ENCODE assay signal across 14 cellular contexts in genomic region chr3:195101927-195102608, GRCh38.
DNase-seq lines count a peak whose midpoint lies in the region; ATAC-seq and TF ChIP-seq lines count a peak whose summit lies in the region.
"Had no signal": no experiment of that assay in that cellular context is flagged by ENCODE, and none has a peak within 500 bp of the region (broad histone marks: within the 10 kb centered on the region; RNA-seq: fewer than 3 reads in every experiment).

No MANE protein-coding gene starts in this region.

- H3K4me3 Mint-ChIP-seq in activated T-helper 1 cell treated with anti-CD3 and anti-CD28 coated beads, Interleukin-12 subunit alpha, Interleukin-12 subunit beta, Interleukin-2, Interleukin-4 antibody, amounts not matched to agents 30 ng/mL and 10 ng/mL and 1 ng/mL, durations not matched to agents 14 hours and 24 hours and 36 hours, result no peak overlapping the region
- H3K4me3 Mint-ChIP-seq: activated T-cell treated with anti-CD3 and anti-CD28 coated beads, Interleukin-2, amount 50 U/mL, for 72 hours; T-cell had no signal

- H3K36me3 ChIP-seq in left ventricle myocardium inferior (no peaks in the 10 kb centered on the region), mesenchymal stem cell (ENCODE audit: control insufficient read depth in 1 of 2, insufficient read depth in 2 of 2, low read depth in 1 of 2, low read length in 2 of 2) (peaks cover 0 to 2% of the 10 kb centered on the region in 2 experiments), uterus (no peaks in the 10 kb centered on the region)
- H3K36me3 ChIP-seq: lower lobe of right lung had no signal

- DNase-seq in left ventricle myocardium inferior (no peak), left cardiac atrium (no peak), mesenchymal stem cell (no peak), uterus (no peak), NCI-H2171 (lab: John Stamatoyannopoulos, UW) (no peak), foreskin fibroblast (no peak)
- no peak for DNase-seq in activated T-helper 1 cell treated with anti-CD3 and anti-CD28 coated beads, Interleukin-12 subunit alpha, Interleukin-12 subunit beta, Interleukin-2, Interleukin-4 antibody, amounts not matched to agents 30 ng/mL and 10 ng/mL and 1 ng/mL, durations not matched to agents 14 hours and 24 hours and 36 hours (ENCODE audit: low spot score)
- DNase-seq in stimulated activated CD4-positive, alpha-beta T cell treated with anti-CD3 and anti-CD28 coated beads, Interleukin-1b, Interleukin-23, amount 100 ng/mL, for 48 hours, result no peak
- DNase-seq: activated T-cell treated with anti-CD3 and anti-CD28 coated beads, Interleukin-2, amount 50 U/mL, for 72 hours; DND-41; lower lobe of right lung; NCI-H2171 treated with DMSO at 0.1 percent for 48 hours; occipital lobe; T-cell had no signal

- H3K18ac ChIP-seq in mesenchymal stem cell (ENCODE audit: low read depth in 1 of 2, low read length in 2 of 2), result peak overlapping the region in 1 of 2 experiments; percentile 78

- H3K27ac Mint-ChIP-seq in activated T-helper 1 cell treated with anti-CD3 and anti-CD28 coated beads, Interleukin-12 subunit alpha, Interleukin-12 subunit beta, Interleukin-2, Interleukin-4 antibody, amounts not matched to agents 30 ng/mL and 10 ng/mL and 1 ng/mL, durations not matched to agents 14 hours and 24 hours and 36 hours, result peak overlapping the region; percentile 2
- H3K27ac Mint-ChIP-seq: activated T-cell treated with anti-CD3 and anti-CD28 coated beads, Interleukin-2, amount 50 U/mL, for 72 hours; T-cell had no signal

- no peak for TF ChIP-seq POLR2A in uterus (IDR thresholded peaks at IDR 0.05)

- H3K4me2 ChIP-seq in mesenchymal stem cell (ENCODE audit: low read length, poor library complexity, severe bottlenecking), result no peak overlapping the region

- H3K23ac ChIP-seq in mesenchymal stem cell (ENCODE audit: low read length in 2 of 2), result no peak overlapping the region

- H4K91ac ChIP-seq in mesenchymal stem cell (ENCODE audit: low read length), result no peak overlapping the region

- H3K36me3 Mint-ChIP-seq in activated T-helper 1 cell treated with anti-CD3 and anti-CD28 coated beads, Interleukin-12 subunit alpha, Interleukin-12 subunit beta, Interleukin-2, Interleukin-4 antibody, amounts not matched to agents 30 ng/mL and 10 ng/mL and 1 ng/mL, durations not matched to agents 14 hours and 24 hours and 36 hours (ENCODE audit: low read depth), result no peaks in the 10 kb centered on the region
- H3K36me3 Mint-ChIP-seq: T-cell had no signal

- intact Hi-C loops in left ventricle myocardium inferior (cut with micrococcal nuclease), result no loop called here
- intact Hi-C loops in left cardiac atrium (cut with DNase I), result loop anchor here (10.0 kb wide), 1 partner anchor 97 kb away; no protein-coding TSS in a partner anchor
- intact Hi-C loops in activated T-helper 1 cell treated with anti-CD3 and anti-CD28 coated beads, Interleukin-12 subunit alpha, Interleukin-12 subunit beta, Interleukin-2, Interleukin-4 antibody, amounts not matched to agents 30 ng/mL and 10 ng/mL and 1 ng/mL, durations not matched to agents 14 hours and 24 hours and 36 hours (cut with micrococcal nuclease), result no loop called here
- intact Hi-C loops in uterus (cut with DNase I; ENCODE audit: low total_unique reads), result no loop called here

- peak overlapping the region in 1 of 2 experiments; percentile 68 for H3K14ac ChIP-seq in mesenchymal stem cell (ENCODE audit: low read length in 2 of 2)

- H4K8ac ChIP-seq in mesenchymal stem cell (ENCODE audit: low read length), result peak overlapping the region; percentile 81

- no peaks in the 10 kb centered on the region for H3K27me3 Mint-ChIP-seq in activated T-helper 1 cell treated with anti-CD3 and anti-CD28 coated beads, Interleukin-12 subunit alpha, Interleukin-12 subunit beta, Interleukin-2, Interleukin-4 antibody, amounts not matched to agents 30 ng/mL and 10 ng/mL and 1 ng/mL, durations not matched to agents 14 hours and 24 hours and 36 hours (ENCODE audit: insufficient read depth)
- H3K27me3 Mint-ChIP-seq: T-cell had no signal

- H3K79me1 ChIP-seq in mesenchymal stem cell (replicated peaks; ENCODE audit: low read length, poor library complexity, severe bottlenecking), result peaks cover 3% of the 10 kb centered on the region

- peak overlapping the region; percentile 86 for H2AK5ac ChIP-seq in mesenchymal stem cell (ENCODE audit: low read length, severe bottlenecking)

- H3K27me3 ChIP-seq in left ventricle myocardium inferior (ENCODE audit: low read depth) (no peaks in the 10 kb centered on the region), mesenchymal stem cell (ENCODE audit: control insufficient read depth in 1 of 2, insufficient read depth in 1 of 2, low read length in 2 of 2) (no peaks in the 10 kb centered on the region), uterus (no peaks in the 10 kb centered on the region)

- no peak overlapping the region for H2BK15ac ChIP-seq in mesenchymal stem cell (ENCODE audit: low read depth, poor library complexity, severe bottlenecking)

- no peak overlapping the region for H2AFZ ChIP-seq in mesenchymal stem cell (ENCODE audit: low read depth, low read length)

- H3K27ac ChIP-seq in left ventricle myocardium inferior (replicated peaks) (peak overlapping the region; percentile 71), mesenchymal stem cell (ENCODE audit: low read length, poor library complexity, severe bottlenecking) (peak overlapping the region; percentile 28), uterus (peak overlapping the region; percentile 79 to 86)
- H3K27ac ChIP-seq: lower lobe of right lung had no signal

- H2BK12ac ChIP-seq in mesenchymal stem cell (ENCODE audit: low read length in 2 of 2), result peak overlapping the region; percentile 7 to 99

- H3K4me3 ChIP-seq in left ventricle myocardium inferior (no peak overlapping the region), mesenchymal stem cell (ENCODE audit: insufficient read depth in 1 of 2, low read depth in 1 of 2, low read length in 2 of 2) (no peak overlapping the region), uterus (no peak overlapping the region), foreskin fibroblast (ENCODE audit: low read depth in 1 of 2, low read length in 2 of 2) (no peak overlapping the region)
- H3K4me3 ChIP-seq: lower lobe of right lung had no signal

- no peaks in the 10 kb centered on the region for H3K9me3 ChIP-seq in left ventricle myocardium inferior (replicated peaks)
- no peaks in the 10 kb centered on the region for H3K9me3 ChIP-seq in mesenchymal stem cell (ENCODE audit: control insufficient read depth, low read length)
- H3K9me3 ChIP-seq in uterus, result no peaks in the 10 kb centered on the region
- H3K9me3 ChIP-seq: lower lobe of right lung had no signal

- no peak overlapping the region for H2BK5ac ChIP-seq in mesenchymal stem cell (ENCODE audit: low read depth, low read length, poor library complexity, severe bottlenecking)

- H3K4me1 Mint-ChIP-seq in activated T-helper 1 cell treated with anti-CD3 and anti-CD28 coated beads, Interleukin-12 subunit alpha, Interleukin-12 subunit beta, Interleukin-2, Interleukin-4 antibody, amounts not matched to agents 30 ng/mL and 10 ng/mL and 1 ng/mL, durations not matched to agents 14 hours and 24 hours and 36 hours (ENCODE audit: low read depth), result peaks cover 15% of the 10 kb centered on the region

- TF ChIP-seq CTCF in left ventricle myocardium inferior (IDR thresholded peaks at IDR 0.05; ENCODE audit: borderline replicate concordance), result no peak
- TF ChIP-seq CTCF in uterus (IDR thresholded peaks at IDR 0.05), result no peak
- TF ChIP-seq CTCF in foreskin fibroblast (IDR thresholded peaks at IDR 0.05; ENCODE audit: low read depth, low read length), result no peak

- H3K4me1 ChIP-seq in left ventricle myocardium inferior (peaks cover 54% of the 10 kb centered on the region), mesenchymal stem cell (ENCODE audit: control insufficient read depth, insufficient read depth, low read depth, low read length) (peaks cover 14% of the 10 kb centered on the region), uterus (peaks cover 0 to 9% of the 10 kb centered on the region in 2 donors)

- peak overlapping the region; percentile 82 for H2BK120ac ChIP-seq in mesenchymal stem cell (ENCODE audit: low read depth, low read length)

- WGBS in mesenchymal stem cell, result 96% methylated on average over 12 of the region's 13 CpGs

- ATAC-seq in left cardiac atrium, result no peak
- ATAC-seq: activated T-cell treated with anti-CD3 and anti-CD28 coated beads, Interleukin-2, amount 50 U/mL, for 72 hours; T-cell had no signal

- no peaks in the 10 kb centered on the region for H3K9me3 Mint-ChIP-seq in activated T-helper 1 cell treated with anti-CD3 and anti-CD28 coated beads, Interleukin-12 subunit alpha, Interleukin-12 subunit beta, Interleukin-2, Interleukin-4 antibody, amounts not matched to agents 30 ng/mL and 10 ng/mL and 1 ng/mL, durations not matched to agents 14 hours and 24 hours and 36 hours
- H3K9me3 Mint-ChIP-seq: activated T-cell treated with anti-CD3 and anti-CD28 coated beads, Interleukin-2, amount 50 U/mL, for 72 hours; T-cell had no signal

- H3K4ac ChIP-seq in mesenchymal stem cell (ENCODE audit: low read depth in 1 of 2, low read length in 2 of 2), result peak overlapping the region in 1 of 2 experiments; percentile 87

- H3K9ac ChIP-seq in mesenchymal stem cell (ENCODE audit: low read length), result peak overlapping the region; percentile 66

Comparison
In these comparisons a context has a peak if more than half of its experiments do, and no peak if none do; other contexts are left out.
1. intact Hi-C loops: an anchor here in left cardiac atrium (10.0 kb wide); none called in left ventricle myocardium inferior, activated T-helper 1 cell treated with anti-CD3 and anti-CD28 coated beads, Interleukin-12 subunit alpha, Interleukin-12 subunit beta, Interleukin-2, Interleukin-4 antibody, amounts not matched to agents 30 ng/mL and 10 ng/mL and 1 ng/mL, durations not matched to agents 14 hours and 24 hours and 36 hours and uterus.
2. H3K27ac ChIP-seq: peak in every context shown above with its lines; median percentile 82 in uterus; 71 in left ventricle myocardium inferior; 28 in mesenchymal stem cell.